ENCODE assay signal across 8 cellular contexts in genomic region chr3:51024765-51025681, GRCh38.
DNase-seq lines count a peak whose midpoint lies in the region; ATAC-seq and TF ChIP-seq lines count a peak whose summit lies in the region.

No MANE protein-coding gene starts in this region.

- peaks cover 8% of the 10 kb centered on the region for H3K4me1 ChIP-seq in mucosa of descending colon (ENCODE audit: low read depth)

- no peaks in the 10 kb centered on the region for H3K27me3 Mint-ChIP-seq in stimulated activated naive CD8-positive, alpha-beta T cell treated with anti-CD3 and anti-CD28 coated beads, Interleukin-15, amount 100 ng/mL, for 72 hours

- H3K9me3 Mint-ChIP-seq in stimulated activated naive CD8-positive, alpha-beta T cell treated with anti-CD3 and anti-CD28 coated beads, Interleukin-15, amount 100 ng/mL, for 72 hours: peaks cover 7% of the 10 kb centered on the region in 2 donors

- no peak overlapping the region for H3K4me3 ChIP-seq in mucosa of descending colon

- no peak for TF ChIP-seq CTCF in mucosa of descending colon (IDR thresholded peaks at IDR 0.05)

- intact Hi-C loops in mucosa of descending colon (cut with DNase I, micrococcal nuclease): no loop called here

- no peak overlapping the region for H3K27ac ChIP-seq in substantia nigra (ENCODE audit: low read depth, low read length, poor library complexity, severe bottlenecking)

- peak overlapping the region; percentile 78 to 86 for H3K27ac Mint-ChIP-seq in stimulated activated naive CD8-positive, alpha-beta T cell treated with anti-CD3 and anti-CD28 coated beads, Interleukin-15, amount 100 ng/mL, for 72 hours

- peak; percentile 31 for DNase-seq in D341Med (ENCODE audit: low spot score)
- DNase-seq in NCI-H2171 treated with DMSO at 0.1 percent for 48 hours (lab: John Stamatoyannopoulos, UW): peak; percentile 90
- peak; percentile 66 for DNase-seq in activated T-cell treated with anti-CD3 and anti-CD28 coated beads, Interleukin-2, amount 50 U/mL, for 1 hour
- peak; percentile 58 to 73 (median 68) for DNase-seq in mucosa of descending colon
- DNase-seq in stimulated activated naive CD8-positive, alpha-beta T cell treated with anti-CD3 and anti-CD28 coated beads, Interleukin-15, amount 100 ng/mL, for 72 hours: peak; percentile 51 to 67
- DNase-seq in C1 segment of cervical spinal cord (lab: John Stamatoyannopoulos, UW): no peak
- DNase-seq in AG08395 (ENCODE audit: low spot score): no peak
- DNase-seq in substantia nigra (lab: John Stamatoyannopoulos, UW): no peak

- peak overlapping the region; percentile 68 to 69 for H3K4me3 Mint-ChIP-seq in stimulated activated naive CD8-positive, alpha-beta T cell treated with anti-CD3 and anti-CD28 coated beads, Interleukin-15, amount 100 ng/mL, for 72 hours

- ATAC-seq in mucosa of descending colon: peak; percentile 99
- peak; percentile 98 for ATAC-seq in stimulated activated naive CD8-positive, alpha-beta T cell treated with anti-CD3 and anti-CD28 coated beads, Interleukin-15, amount 100 ng/mL, for 72 hours

- no peaks in the 10 kb centered on the region for H3K36me3 ChIP-seq in mucosa of descending colon (ENCODE audit: low read depth)

- peaks cover 31% of the 10 kb centered on the region for H3K4me1 Mint-ChIP-seq in stimulated activated naive CD8-positive, alpha-beta T cell treated with anti-CD3 and anti-CD28 coated beads, Interleukin-15, amount 100 ng/mL, for 72 hours

- H3K9me3 ChIP-seq in mucosa of descending colon: no peaks in the 10 kb centered on the region

Comparison
In these comparisons a context has a peak if more than half of its experiments do, and no peak if none do; other contexts are left out.
1. DNase-seq: peak in D341Med (single experiment), NCI-H2171 treated with DMSO at 0.1 percent for 48 hours (single experiment), activated T-cell treated with anti-CD3 and anti-CD28 coated beads, Interleukin-2, amount 50 U/mL, for 1 hour (single experiment), mucosa of descending colon (3 of 3) and stimulated activated naive CD8-positive, alpha-beta T cell treated with anti-CD3 and anti-CD28 coated beads, Interleukin-15, amount 100 ng/mL, for 72 hours (2 of 2); none in C1 segment of cervical spinal cord (0 of 14), AG08395 (single experiment) and substantia nigra (0 of 49).